ENCODE assay signal across 9 cellular contexts in the genomic region with DNA sequence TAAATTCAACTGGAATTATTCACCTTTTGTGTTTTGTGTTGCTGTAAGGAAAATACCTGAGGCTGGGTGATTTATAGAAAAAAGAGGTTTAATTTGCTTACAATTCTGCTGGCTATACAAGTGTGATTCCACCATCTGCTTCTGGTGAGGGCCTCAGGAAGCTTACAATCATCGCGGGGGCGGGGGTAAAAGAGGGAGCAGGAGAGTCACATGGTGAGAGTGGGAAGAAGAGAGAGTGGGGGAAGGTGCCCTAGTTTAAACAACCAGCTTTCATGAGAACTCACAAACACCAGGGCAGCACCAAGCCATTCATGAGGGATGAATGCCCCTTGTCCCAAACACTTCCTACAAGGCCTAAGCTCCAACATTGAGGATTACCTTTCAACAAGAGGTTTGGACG.
"Had no signal": no experiment of that assay in that cellular context is flagged by ENCODE, and none has a peak within 500 bp of the region (broad histone marks: within the 10 kb centered on the region; RNA-seq: fewer than 3 reads in every experiment).

No MANE protein-coding gene starts in this region.

- H3K4me1 ChIP-seq: HAP-1 had no signal

- H3K9ac ChIP-seq: GM23248 had no signal

- H3K4me3 ChIP-seq: GM23248, HAP-1, K562 had no signal

- H3K36me3 ChIP-seq: HAP-1 had no signal

- H2AFZ ChIP-seq: GM23248 had no signal

- DNase-seq: GM23248, GOT3, H7, HFFc6, IMR-90, KG1 had no signal

- H3K27ac ChIP-seq: GM23248, HL-60 had no signal

- H3K9me3 ChIP-seq: HAP-1 had no signal
